Comparison of ENCODE assay signal across 19 cellular contexts in the genomic region with DNA sequence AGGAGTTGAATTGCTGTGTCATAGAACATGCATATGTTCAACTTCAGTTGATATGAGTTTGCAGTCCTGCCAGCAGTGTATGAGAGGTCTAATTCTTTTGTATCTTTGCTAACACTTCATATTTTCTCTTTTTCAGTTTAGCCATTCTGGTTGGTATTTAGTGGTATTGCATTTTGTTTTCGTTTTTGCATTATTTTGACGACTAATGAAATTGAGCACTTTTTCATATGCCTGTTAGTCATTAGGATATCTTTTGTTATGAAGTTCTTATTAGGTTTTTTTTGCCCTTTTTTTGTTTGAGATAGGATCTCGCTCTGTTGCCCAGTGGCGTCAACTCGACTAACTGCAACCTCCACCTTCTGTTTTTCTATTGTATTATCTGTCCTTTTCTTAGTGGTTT. TPM values are rescaled to one million over a fixed set of nuclear protein-coding genes. Genes with fewer than 3 reads are reported as not detected.
A peak's percentile ranks its signal among the peaks of the same experiment; 100 is the strongest.
DNase-seq lines count a peak whose midpoint lies in the region; ATAC-seq, FAIRE-seq and TF ChIP-seq lines count a peak whose summit lies in the region.
"Had no signal": no experiment of that assay in that cellular context is flagged by ENCODE, and none has a peak within 500 bp of the region (broad histone marks: within the 10 kb centered on the region; RNA-seq: fewer than 3 reads in every experiment).

No MANE protein-coding gene starts in this region.

- H3K56ac ChIP-seq in IMR-90 (ENCODE audit: extremely low read depth, insufficient read depth, low read length), result no peak overlapping the region

- H2BK120ac ChIP-seq in IMR-90 (ENCODE audit: low read depth, low read length), result no peak overlapping the region

- H3K36me3 ChIP-seq in HepG2 (replicated peaks in 1 of 2; ENCODE audit: control insufficient read depth in 1 of 2, insufficient read depth in 2 of 2, low read length in 2 of 2) (peaks cover 8 to 54% of the 10 kb centered on the region in 2 experiments), right lobe of liver (peaks cover 0 to 82% (median 41%) of the 10 kb centered on the region in 4 donors), IMR-90 (ENCODE audit: control insufficient read depth, insufficient read depth, low read length) (peaks cover 40% of the 10 kb centered on the region), osteoblast (ENCODE audit: insufficient read depth, low read length) (peaks cover 54% of the 10 kb centered on the region), GM23248 (ENCODE audit: low read depth) (peaks cover 62% of the 10 kb centered on the region)

- no peak for FAIRE-seq in HepG2 (lab: Jason Lieb, UNC)
- FAIRE-seq: G401.6, GM12878, H54 had no signal

- in situ Hi-C loops in HepG2 (cut with HindIII; ENCODE audit: extremely low pct_ligation_motif_present, low pct_unique_long_range_greater_than_20kb) (no loop called here), IMR-90 (cut with MboI; ENCODE audit: low sequenced_read_pairs) (no loop called here), GM23248 (cut with MboI) (no loop called here)

- TF ChIP-seq CTCF in HepG2 (CRISPR knock-in tag; IDR thresholded peaks at IDR 0.05) (no peak), right lobe of liver (IDR thresholded peaks at IDR 0.05) (no peak), IMR-90 (conservative IDR thresholded peaks at IDR 0.05; ENCODE audit: low read depth, low read length) (no peak), osteoblast (IDR thresholded peaks at IDR 0.05; ENCODE audit: extremely low read depth, low read depth, low read length) (no peak)

- CTCF ChIA-PET in HepG2 (lab: Yijun Ruan, JAX; ENCODE audit: low intra/inter-chr PET ratio, low total read pairs), result no interaction called here
- CTCF ChIA-PET in IMR-90 (lab: Yijun Ruan, JAX), result interaction anchor here (0.6 kb wide), 1 partner anchor 20 kb away, joined by 6 read pairs; no protein-coding TSS in a partner anchor

- no peaks in the 10 kb centered on the region for H3K27me3 ChIP-seq in HepG2 (ENCODE audit: control insufficient read depth in 1 of 2, insufficient read depth in 2 of 2, low read length in 2 of 2)
- no peaks in the 10 kb centered on the region for H3K27me3 ChIP-seq in right lobe of liver
- H3K27me3 ChIP-seq in IMR-90 (ENCODE audit: control insufficient read depth, insufficient read depth, low read length), result no peaks in the 10 kb centered on the region
- no peaks in the 10 kb centered on the region for H3K27me3 ChIP-seq in osteoblast (ENCODE audit: insufficient read depth, low read length)
- no peaks in the 10 kb centered on the region for H3K27me3 ChIP-seq in GM23248 (replicated peaks; ENCODE audit: insufficient read depth)
- H3K27me3 ChIP-seq: BLaER1 had no signal

- H3K4me2 ChIP-seq in HepG2 (ENCODE audit: low read depth, low read length), result no peak overlapping the region
- no peak overlapping the region for H3K4me2 ChIP-seq in IMR-90 (ENCODE audit: low read depth, low read length)
- H3K4me2 ChIP-seq in osteoblast (ENCODE audit: insufficient read depth, low read length), result no peak overlapping the region
- H3K4me2 ChIP-seq in GM23248 (ENCODE audit: unreplicated experiment), result no peak overlapping the region
- H3K4me2 ChIP-seq: BLaER1 had no signal

- H2AK9ac ChIP-seq in IMR-90 (replicated peaks; ENCODE audit: low read depth, low read length, poor library complexity), result no peak overlapping the region

- H3K4me1 ChIP-seq in HepG2 (ENCODE audit: insufficient read depth, low read length) (no peaks in the 10 kb centered on the region), right lobe of liver (no peaks in the 10 kb centered on the region), IMR-90 (ENCODE audit: control insufficient read depth, insufficient read depth, low read length) (no peaks in the 10 kb centered on the region), osteoblast (ENCODE audit: insufficient read depth, low read length) (no peaks in the 10 kb centered on the region), GM23248 (ENCODE audit: insufficient read depth) (no peaks in the 10 kb centered on the region; the same call in 1 of the 2 replicates)
- H3K4me1 ChIP-seq: Caco-2 had no signal

- H3K79me1 ChIP-seq in IMR-90 (ENCODE audit: low read depth in 1 of 2, low read length in 2 of 2), result peaks cover 8% of the 10 kb centered on the region in 2 experiments

- H3K9ac ChIP-seq in HepG2 (ENCODE audit: insufficient read depth, low read depth, low read length), result no peak overlapping the region
- no peak overlapping the region for H3K9ac ChIP-seq in IMR-90 (ENCODE audit: low read depth, low read length)
- H3K9ac ChIP-seq in GM23248, result no peak overlapping the region
- H3K9ac ChIP-seq: BLaER1 had no signal

- intact Hi-C loops in HepG2 (cut with micrococcal nuclease; ENCODE audit: unreplicated experiment), result no loop called here
- intact Hi-C loops in right lobe of liver (cut with DNase I), result no loop called here
- intact Hi-C loops in IMR-90 (cut with micrococcal nuclease), result no loop called here

- H4K20me1 ChIP-seq in HepG2 (ENCODE audit: insufficient read depth, low read length), result no peaks in the 10 kb centered on the region; the same call in 1 of the 2 replicates
- H4K20me1 ChIP-seq in IMR-90 (ENCODE audit: insufficient read depth, low read length), result no peaks in the 10 kb centered on the region; the same call in 1 of the 2 replicates
- peaks cover 4% of the 10 kb centered on the region for H4K20me1 ChIP-seq in osteoblast (ENCODE audit: insufficient read depth, low read length)
- no peaks in the 10 kb centered on the region; the same call in 1 of the 2 replicates for H4K20me1 ChIP-seq in GM23248 (ENCODE audit: insufficient read depth)
- H4K20me1 ChIP-seq: BLaER1 had no signal

- no peak overlapping the region for H2BK5ac ChIP-seq in IMR-90 (ENCODE audit: low read depth, low read length, poor library complexity, severe bottlenecking)

- H3K4me3 ChIP-seq in HepG2 (replicated peaks in 1 of 3; ENCODE audit: insufficient read depth in 1 of 3, low read depth in 2 of 3, low read length in 3 of 3) (no peak overlapping the region), right lobe of liver (no peak overlapping the region), IMR-90 (ENCODE audit: insufficient read depth, low read depth, low read length) (no peak overlapping the region), osteoblast (ENCODE audit: insufficient read depth, low read length) (no peak overlapping the region), GM23248 (no peak overlapping the region)
- H3K4me3 ChIP-seq: BLaER1, GM12878, HAP-1 had no signal

- no peak overlapping the region for H4K5ac ChIP-seq in IMR-90 (ENCODE audit: low read depth, low read length)

- no peak overlapping the region for H4K8ac ChIP-seq in IMR-90 (ENCODE audit: low read depth in 2 of 2, low read length in 2 of 2)

- dilution Hi-C loops in IMR-90 (cut with HindIII; ENCODE audit: low sequenced_read_pairs, unreplicated experiment), result no loop called here

- H3K18ac ChIP-seq in IMR-90 (ENCODE audit: low read depth, low read length), result no peak overlapping the region

- H2AFZ ChIP-seq in HepG2 (ENCODE audit: low read length) (no peak overlapping the region), IMR-90 (replicated peaks; ENCODE audit: low read length, poor library complexity) (no peak overlapping the region), osteoblast (ENCODE audit: low read length) (no peak overlapping the region), GM23248 (no peak overlapping the region)

- no peak overlapping the region for H2BK15ac ChIP-seq in IMR-90 (ENCODE audit: low read depth, low read length)

- TF ChIP-seq POLR2A in HepG2 (IDR thresholded peaks at IDR 0.05; ENCODE audit: insufficient read depth in 1 of 2, low read depth in 2 of 2, low read length in 2 of 2) (no peak), right lobe of liver (IDR thresholded peaks at IDR 0.05) (no peak), IMR-90 (IDR thresholded peaks at IDR 0.05; ENCODE audit: low read depth, low read length) (no peak)

- 92% methylated on average over 5 of the region's 5 CpGs for WGBS in HepG2 (ENCODE audit: low lambda C conversion rate)
- 94% methylated on average over 2 of the region's 5 CpGs for WGBS in right lobe of liver (ENCODE audit: insufficient coverage, low coverage, low lambda C conversion rate, missing lambda C conversion rate)
- no CpG with 5 or more reads among the region's 5 CpGs for WGBS in IMR-90 (ENCODE audit: extremely low coverage in 2 of 2, insufficient read length in 1 of 2), 2 experiments
- 98% methylated on average over 5 of the region's 5 CpGs for WGBS in GM23248 (ENCODE audit: low coverage in 1 of 2, low lambda C conversion rate in 2 of 2, missing lambda C conversion rate in 2 of 2), 2 experiments

- no peaks in the 10 kb centered on the region for H3F3A ChIP-seq in GM23248 (ENCODE audit: insufficient read depth)

- no peak overlapping the region for H2AK5ac ChIP-seq in IMR-90 (ENCODE audit: low read depth, low read length)

- H3K9me3 ChIP-seq in HepG2 (ENCODE audit: low read length) (no peaks in the 10 kb centered on the region), right lobe of liver (no peaks in the 10 kb centered on the region), IMR-90 (ENCODE audit: control insufficient read depth, insufficient read depth, low read length) (no peaks in the 10 kb centered on the region), osteoblast (ENCODE audit: low read depth, low read length) (no peaks in the 10 kb centered on the region), GM23248 (ENCODE audit: low read depth) (no peaks in the 10 kb centered on the region)
- H3K9me3 ChIP-seq: BLaER1, Caco-2, HAP-1 had no signal

- TF ChIP-seq EP300 in HepG2 (IDR thresholded peaks at IDR 0.05; ENCODE audit: low read depth in 2 of 2, low read length in 2 of 2), result no peak
- TF ChIP-seq EP300 in HepG2 (CRISPR knock-in tag; IDR thresholded peaks at IDR 0.05; ENCODE audit: borderline replicate concordance), result no peak

- no TSS peak for BruUV-seq in HepG2 (replicated peaks; lab: Mats Ljungman, UMichigan)
- no TSS peak for BruUV-seq in IMR-90 (replicated peaks; lab: Mats Ljungman, UMichigan)

- no peak overlapping the region for H4K91ac ChIP-seq in IMR-90 (ENCODE audit: insufficient read depth, low read depth, low read length)

- 0 out of 2 replicates have a peak, but pooled peaks cover 3% of the 10 kb centered on the region for H3K9me1 ChIP-seq in IMR-90 (ENCODE audit: insufficient read depth, low read length)

- H3K14ac ChIP-seq in IMR-90 (replicated peaks; ENCODE audit: low read depth, low read length), result no peak overlapping the region

- no peak overlapping the region for H3K23ac ChIP-seq in IMR-90 (ENCODE audit: low read depth, low read length)

- POLR2A ChIA-PET in HepG2 (lab: Yijun Ruan, JAX), result no interaction called here
- POLR2A ChIA-PET in IMR-90 (lab: Charles Lee; ENCODE audit: unreplicated experiment), result no interaction called here

- no peak overlapping the region for H3K4ac ChIP-seq in IMR-90 (ENCODE audit: low read depth, low read length)

- H2BK20ac ChIP-seq in IMR-90 (ENCODE audit: low read depth, low read length), result no peak overlapping the region

- H3K27ac ChIP-seq in HepG2 (ENCODE audit: extremely low read length, insufficient read depth, low read length), result no peak overlapping the region
- H3K27ac ChIP-seq in right lobe of liver, result no peak overlapping the region
- no peak overlapping the region for H3K27ac ChIP-seq in IMR-90 (ENCODE audit: insufficient read depth, low read length)
- H3K27ac ChIP-seq in osteoblast (ENCODE audit: low read depth, low read length), result no peak overlapping the region
- H3K27ac ChIP-seq in GM23248, result no peak overlapping the region
- H3K27ac ChIP-seq: BLaER1, C4-2B had no signal

- ATAC-seq in HepG2 (no peak), right lobe of liver (no peak), IMR-90 (ENCODE audit: low read depth) (no peak)
- ATAC-seq: CD8-positive, alpha-beta T cell; GM12878 had no signal

- DNase-seq in HepG2 (ENCODE audit: low spot score) (no peak), right lobe of liver (no peak), IMR-90 (no peak), osteoblast (ENCODE audit: insufficient read length, low spot score, missing footprints) (peak; percentile 3), GM03348 (ENCODE audit: low spot score) (no peak), GM23248 (no peak)
- DNase-seq: Caco-2; CD4-positive, CD25-positive, alpha-beta regulatory T cell; CD8-positive, alpha-beta T cell; DMS153; DND-41; GOT3; HFFc6 had no signal

- no peaks in the 10 kb centered on the region for H3K79me2 ChIP-seq in HepG2 (ENCODE audit: insufficient read depth, low read length)
- peaks cover 13% of the 10 kb centered on the region for H3K79me2 ChIP-seq in osteoblast (ENCODE audit: insufficient read depth, low read length)
- peaks cover 10% of the 10 kb centered on the region for H3K79me2 ChIP-seq in GM23248 (ENCODE audit: insufficient read depth)

- TF ChIP-seq RAD21 in HepG2 (CRISPR knock-in tag; IDR thresholded peaks at IDR 0.05) (no peak), IMR-90 (IDR thresholded peaks at IDR 0.05; ENCODE audit: low read length) (no peak)

- H3K9me2 ChIP-seq in GM23248 (ENCODE audit: insufficient read depth), result no peaks in the 10 kb centered on the region

RNA-seq across cellular contexts. Expression of gene TRIP4, which starts 9.2 kb away (rescaled TPM):
- total RNA-seq in HepG2 (2016; rRNA removed; fragmentation: Illumina TruSeq; extraction: Trizol) (7.1 and 19.7 TPM in 2 replicates), right lobe of liver (10 to 100 TPM in 2 of 6 experiments, 1 to 10 TPM in 4; 4.2 to 12.5 (median 9.5) TPM), IMR-90 (2012; rRNA removed) (13.1 and 13.9 TPM in 2 replicates), osteoblast (10.9 and 14.1 TPM in 2 replicates)
- total RNA-seq in HepG2 (2016; cell fraction: cytosol; rRNA removed; fragmentation: Illumina TruSeq; extraction: Trizol; ENCODE audit: low read depth), result 6.7 and 9.1 TPM in 2 replicates
- total RNA-seq in HepG2 (2016; cell fraction: insoluble cytoplasmic fraction; rRNA removed; fragmentation: Illumina TruSeq; extraction: Trizol), result 8.9 and 22.3 TPM in 2 replicates
- total RNA-seq in HepG2 (2016; cell fraction: membrane; rRNA removed; fragmentation: Illumina TruSeq; extraction: Trizol), result 7.1 and 11.0 TPM in 2 replicates
- 9.0 and 12.1 TPM in 2 replicates for total RNA-seq in HepG2 (2016; cell fraction: nucleus; rRNA removed; fragmentation: Illumina TruSeq; extraction: Trizol)
- polyA plus RNA-seq in HepG2 (2011; rRNA removed) (11.5 and 11.8 TPM in 2 replicates), IMR-90 (2012; rRNA removed) (15.6 and 19.4 TPM in 2 replicates), GM23248 (2016; fragmentation: Nextera tagmentation; extraction: Ambion mirVana) (32.9 and 33.5 TPM in 2 replicates)
- polyA plus RNA-seq in HepG2 (2011; cell fraction: cytosol; rRNA removed), result 6.7 and 9.8 TPM in 2 replicates
- polyA plus RNA-seq in HepG2 (2011; cell fraction: nucleus; rRNA removed), result 5.9 and 7.8 TPM in 2 replicates
- 16.8 and 18.5 TPM in 2 replicates for polyA plus RNA-seq in HepG2 (2012)
- polyA plus RNA-seq in HepG2 (2016; cell fraction: cytosol; fragmentation: Illumina TruSeq; extraction: Trizol; ENCODE audit: low read depth), result 5.2 and 6.5 TPM in 2 replicates
- 29.8 and 31.4 TPM in 2 replicates for polyA plus RNA-seq in HepG2 (2016; cell fraction: insoluble cytoplasmic fraction; fragmentation: Illumina TruSeq; extraction: Trizol; ENCODE audit: low read depth)
- polyA plus RNA-seq in HepG2 (2016; cell fraction: membrane; fragmentation: Illumina TruSeq; extraction: Trizol; ENCODE audit: low read depth), result 8.3 and 9.5 TPM in 2 replicates
- 20.2 and 22.7 TPM in 2 replicates for polyA plus RNA-seq in HepG2 (2016; cell fraction: nucleus; fragmentation: Illumina TruSeq; extraction: Trizol; ENCODE audit: insufficient read depth, low read depth)
- polyA minus RNA-seq in HepG2 (2011; rRNA and poly(A)+ RNA removed; ENCODE audit: low replicate concordance), result 12.9 and 19.4 TPM in 2 replicates
- polyA minus RNA-seq in HepG2 (2011; cell fraction: cytosol; rRNA and poly(A)+ RNA removed), result 8.0 and 11.1 TPM in 2 replicates
- polyA minus RNA-seq in HepG2 (2011; cell fraction: nucleus; rRNA and poly(A)+ RNA removed), result 26.7 and 30.7 TPM in 2 replicates
- 5.1 and 8.0 TPM in 2 replicates for polyA plus RNA-seq in IMR-90 (2012; cell fraction: cytosol; rRNA removed)
- 2.6 and 16.5 TPM in 2 replicates for polyA plus RNA-seq in IMR-90 (2012; cell fraction: nucleus; rRNA removed; ENCODE audit: low replicate concordance)
- total RNA-seq in GM23248 (2014; rRNA removed; shearing (Covaris generic)), result 6.9 and 9.0 TPM in 2 replicates

RNA-seq across cellular contexts. Expression of gene PCLAF, which starts 15.5 kb away (rescaled TPM):
- total RNA-seq in HepG2 (2016; rRNA removed; fragmentation: Illumina TruSeq; extraction: Trizol) (98.9 and 156 TPM in 2 replicates), right lobe of liver (1 to 10 TPM in 5 of 6 experiments, under 1 TPM in 1; 0.60 to 5.6 (median 2.1) TPM), IMR-90 (2012; rRNA removed) (12.9 and 34.2 TPM in 2 replicates), osteoblast (20.6 and 29.2 TPM in 2 replicates)
- 16.8 and 25.7 TPM in 2 replicates for total RNA-seq in HepG2 (2016; cell fraction: cytosol; rRNA removed; fragmentation: Illumina TruSeq; extraction: Trizol; ENCODE audit: low read depth)
- total RNA-seq in HepG2 (2016; cell fraction: insoluble cytoplasmic fraction; rRNA removed; fragmentation: Illumina TruSeq; extraction: Trizol), result 100.0 and 162 TPM in 2 replicates
- total RNA-seq in HepG2 (2016; cell fraction: membrane; rRNA removed; fragmentation: Illumina TruSeq; extraction: Trizol), result 45.0 and 48.8 TPM in 2 replicates
- total RNA-seq in HepG2 (2016; cell fraction: nucleus; rRNA removed; fragmentation: Illumina TruSeq; extraction: Trizol), result 23.0 and 31.6 TPM in 2 replicates
- polyA plus RNA-seq in HepG2 (2011; rRNA removed) (60.9 and 98.6 TPM in 2 replicates), IMR-90 (2012; rRNA removed) (57.3 and 60.5 TPM in 2 replicates), GM23248 (2016; fragmentation: Nextera tagmentation; extraction: Ambion mirVana) (43.2 and 44.5 TPM in 2 replicates)
- 24.4 and 36.5 TPM in 2 replicates for polyA plus RNA-seq in HepG2 (2011; cell fraction: cytosol; rRNA removed)
- polyA plus RNA-seq in HepG2 (2011; cell fraction: nucleus; rRNA removed), result 8.8 and 10.1 TPM in 2 replicates
- polyA plus RNA-seq in HepG2 (2012), result 33.4 and 59.0 TPM in 2 replicates
- polyA plus RNA-seq in HepG2 (2016; cell fraction: cytosol; fragmentation: Illumina TruSeq; extraction: Trizol; ENCODE audit: low read depth), result 45.9 and 53.2 TPM in 2 replicates
- 264 and 283 TPM in 2 replicates for polyA plus RNA-seq in HepG2 (2016; cell fraction: insoluble cytoplasmic fraction; fragmentation: Illumina TruSeq; extraction: Trizol; ENCODE audit: low read depth)
- polyA plus RNA-seq in HepG2 (2016; cell fraction: membrane; fragmentation: Illumina TruSeq; extraction: Trizol; ENCODE audit: low read depth), result 88.0 and 89.6 TPM in 2 replicates
- polyA plus RNA-seq in HepG2 (2016; cell fraction: nucleus; fragmentation: Illumina TruSeq; extraction: Trizol; ENCODE audit: insufficient read depth, low read depth), result 94.7 and 113 TPM in 2 replicates
- 31.1 and 230 TPM in 2 replicates for polyA minus RNA-seq in HepG2 (2011; rRNA and poly(A)+ RNA removed; ENCODE audit: low replicate concordance)
- 11.0 and 13.7 TPM in 2 replicates for polyA minus RNA-seq in HepG2 (2011; cell fraction: cytosol; rRNA and poly(A)+ RNA removed)
- polyA minus RNA-seq in HepG2 (2011; cell fraction: nucleus; rRNA and poly(A)+ RNA removed), result 9.8 and 10.4 TPM in 2 replicates
- polyA plus RNA-seq in IMR-90 (2012; cell fraction: cytosol; rRNA removed), result 8.3 and 14.6 TPM in 2 replicates
- polyA plus RNA-seq in IMR-90 (2012; cell fraction: nucleus; rRNA removed; ENCODE audit: low replicate concordance), result 3.0 and 12.8 TPM in 2 replicates
- total RNA-seq in GM23248 (2014; rRNA removed; shearing (Covaris generic)), result 16.0 and 21.2 TPM in 2 replicates

RNA-seq across cellular contexts. Expression of gene CSNK1G1, which starts 40.8 kb away (rescaled TPM):
- total RNA-seq in HepG2 (2016; rRNA removed; fragmentation: Illumina TruSeq; extraction: Trizol) (12.6 and 14.9 TPM in 2 replicates), right lobe of liver (1 to 10 TPM; 3.9 to 7.1 (median 5.5) TPM), IMR-90 (2012; rRNA removed) (26.7 and 29.4 TPM in 2 replicates), osteoblast (34.0 and 35.4 TPM in 2 replicates)
- total RNA-seq in HepG2 (2016; cell fraction: cytosol; rRNA removed; fragmentation: Illumina TruSeq; extraction: Trizol; ENCODE audit: low read depth), result 9.9 and 12.5 TPM in 2 replicates
- total RNA-seq in HepG2 (2016; cell fraction: insoluble cytoplasmic fraction; rRNA removed; fragmentation: Illumina TruSeq; extraction: Trizol), result 13.1 and 13.8 TPM in 2 replicates
- total RNA-seq in HepG2 (2016; cell fraction: membrane; rRNA removed; fragmentation: Illumina TruSeq; extraction: Trizol), result 8.2 and 9.4 TPM in 2 replicates
- 17.8 and 18.1 TPM in 2 replicates for total RNA-seq in HepG2 (2016; cell fraction: nucleus; rRNA removed; fragmentation: Illumina TruSeq; extraction: Trizol)
- polyA plus RNA-seq in HepG2 (2011; rRNA removed) (6.9 and 8.5 TPM in 2 replicates), IMR-90 (2012; rRNA removed) (6.7 and 7.4 TPM in 2 replicates), GM23248 (2016; fragmentation: Nextera tagmentation; extraction: Ambion mirVana) (14.8 and 17.2 TPM in 2 replicates)
- polyA plus RNA-seq in HepG2 (2011; cell fraction: cytosol; rRNA removed), result 3.8 and 5.8 TPM in 2 replicates
- 4.9 and 7.6 TPM in 2 replicates for polyA plus RNA-seq in HepG2 (2011; cell fraction: nucleus; rRNA removed)
- 4.9 and 5.3 TPM in 2 replicates for polyA plus RNA-seq in HepG2 (2012)
- polyA plus RNA-seq in HepG2 (2016; cell fraction: cytosol; fragmentation: Illumina TruSeq; extraction: Trizol; ENCODE audit: low read depth), result 0.83 and 0.96 TPM in 2 replicates
- polyA plus RNA-seq in HepG2 (2016; cell fraction: insoluble cytoplasmic fraction; fragmentation: Illumina TruSeq; extraction: Trizol; ENCODE audit: low read depth), result 7.6 and 8.0 TPM in 2 replicates
- 2.0 and 2.8 TPM in 2 replicates for polyA plus RNA-seq in HepG2 (2016; cell fraction: membrane; fragmentation: Illumina TruSeq; extraction: Trizol; ENCODE audit: low read depth)
- 9.9 and 10.0 TPM in 2 replicates for polyA plus RNA-seq in HepG2 (2016; cell fraction: nucleus; fragmentation: Illumina TruSeq; extraction: Trizol; ENCODE audit: insufficient read depth, low read depth)
- polyA minus RNA-seq in HepG2 (2011; rRNA and poly(A)+ RNA removed; ENCODE audit: low replicate concordance), result 21.1 and 38.7 TPM in 2 replicates
- 9.5 and 9.9 TPM in 2 replicates for polyA minus RNA-seq in HepG2 (2011; cell fraction: cytosol; rRNA and poly(A)+ RNA removed)
- 42.1 and 55.6 TPM in 2 replicates for polyA minus RNA-seq in HepG2 (2011; cell fraction: nucleus; rRNA and poly(A)+ RNA removed)
- polyA plus RNA-seq in IMR-90 (2012; cell fraction: cytosol; rRNA removed), result 2.2 and 2.4 TPM in 2 replicates
- polyA plus RNA-seq in IMR-90 (2012; cell fraction: nucleus; rRNA removed; ENCODE audit: low replicate concordance), result 2.9 and 14.9 TPM in 2 replicates
- total RNA-seq in GM23248 (2014; rRNA removed; shearing (Covaris generic)), result 14.3 and 17.1 TPM in 2 replicates
